ENCODE assay signal across 13 cellular contexts in the genomic region with DNA sequence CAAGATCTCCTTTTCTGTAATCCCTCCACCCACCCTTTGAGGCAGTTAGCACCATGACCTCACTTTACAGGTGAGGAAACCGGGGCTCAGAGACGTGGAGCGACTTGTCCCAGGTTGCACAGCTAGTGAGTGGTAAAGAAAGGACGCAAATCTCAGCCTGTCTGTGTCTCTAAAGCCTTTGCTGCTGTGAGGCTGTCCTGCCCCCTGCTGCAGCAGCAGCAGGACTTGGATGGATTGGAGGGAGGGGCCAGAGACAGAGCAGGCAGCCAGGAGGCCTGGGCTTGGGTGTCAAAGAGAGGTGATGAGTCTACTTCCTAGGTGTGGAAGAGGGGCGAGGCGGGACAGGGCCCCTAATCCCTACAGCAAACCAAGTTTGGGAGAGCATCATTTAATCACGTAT.
"Had no signal": no experiment of that assay in that cellular context is flagged by ENCODE, and none has a peak within 500 bp of the region (broad histone marks: within the 10 kb centered on the region; RNA-seq: fewer than 3 reads in every experiment).

No MANE protein-coding gene starts in this region.

- H3K4me1 ChIP-seq: heart left ventricle, left lung, tibial artery had no signal

- H3K4me3 ChIP-seq: heart left ventricle, left lung, ovary, tibial artery had no signal

- ATAC-seq: activated CD8-positive, alpha-beta memory T cell treated with anti-CD3 and anti-CD28 coated beads, Interleukin-2, amount 10 ng/mL, durations not matched to agents 7 days and 5 days; heart left ventricle; left lung had no signal

- H3K4me3 Mint-ChIP-seq: activated CD4-positive, alpha-beta memory T cell treated with anti-CD3 and anti-CD28 coated beads, Interleukin-2, amount 10 ng/mL, durations not matched to agents 7 days and 5 days; activated CD8-positive, alpha-beta memory T cell treated with anti-CD3 and anti-CD28 coated beads, Interleukin-2, amount 10 ng/mL, durations not matched to agents 7 days and 5 days; activated naive CD8-positive, alpha-beta T cell had no signal

- H3K27me3 ChIP-seq: heart left ventricle, left lung, ovary, tibial artery had no signal

- H3K27me3 Mint-ChIP-seq: activated naive CD8-positive, alpha-beta T cell had no signal

- H3K36me3 ChIP-seq: ovary had no signal

- H3K9me3 ChIP-seq: left lung, ovary, tibial artery had no signal

- H3K27ac ChIP-seq: epithelial cell of prostate, heart left ventricle, left lung, ovary, tibial artery had no signal

- H3K36me3 Mint-ChIP-seq: activated CD8-positive, alpha-beta memory T cell treated with anti-CD3 and anti-CD28 coated beads, Interleukin-2, amount 10 ng/mL, durations not matched to agents 7 days and 5 days; activated naive CD8-positive, alpha-beta T cell had no signal

- H3K4me1 Mint-ChIP-seq: activated CD4-positive, alpha-beta memory T cell treated with anti-CD3 and anti-CD28 coated beads, Interleukin-2, amount 10 ng/mL, durations not matched to agents 7 days and 5 days; activated CD8-positive, alpha-beta memory T cell treated with anti-CD3 and anti-CD28 coated beads, Interleukin-2, amount 10 ng/mL, durations not matched to agents 7 days and 5 days had no signal

- H3K27ac Mint-ChIP-seq: activated CD4-positive, alpha-beta memory T cell treated with anti-CD3 and anti-CD28 coated beads, Interleukin-2, amount 10 ng/mL, durations not matched to agents 7 days and 5 days; activated CD8-positive, alpha-beta memory T cell treated with anti-CD3 and anti-CD28 coated beads, Interleukin-2, amount 10 ng/mL, durations not matched to agents 7 days and 5 days; activated naive CD8-positive, alpha-beta T cell had no signal

- DNase-seq: activated CD4-positive, alpha-beta memory T cell treated with anti-CD3 and anti-CD28 coated beads, Interleukin-2, amount 10 ng/mL, durations not matched to agents 7 days and 5 days; activated CD4-positive, alpha-beta T cell treated with anti-CD3 and anti-CD28 coated beads for 48 hours; activated CD4-positive, CD25-positive, alpha-beta regulatory T cell; activated CD8-positive, alpha-beta memory T cell treated with anti-CD3 and anti-CD28 coated beads, Interleukin-2, amount 10 ng/mL, durations not matched to agents 7 days and 5 days; amniotic stem cell; heart left ventricle; mammary epithelial cell; stimulated activated naive CD4-positive, alpha-beta T cell; tibial artery had no signal
